In genomic region chr11:135075740-135076139, GRCh38 we compare ENCODE assay signal across 8 cellular contexts.
A peak's percentile ranks its signal among the peaks of the same experiment; 100 is the strongest.
DNase-seq lines count a peak whose midpoint lies in the region; ATAC-seq, FAIRE-seq and TF ChIP-seq lines count a peak whose summit lies in the region.

No MANE protein-coding gene starts in this region.

- TF ChIP-seq CTCF in astrocyte (IDR thresholded peaks at IDR 0.05; ENCODE audit: insufficient read depth, low read depth, low read length): peak; percentile 18

- no peaks in the 10 kb centered on the region for H3K4me1 ChIP-seq in astrocyte (ENCODE audit: insufficient read depth, low read length)

- H3K9me3 Mint-ChIP-seq in astrocyte (ENCODE audit: unreplicated experiment): no peaks in the 10 kb centered on the region
- H3K9me3 Mint-ChIP-seq in stimulated activated effector memory CD8-positive, alpha-beta T cell treated with anti-CD3 and anti-CD28 coated beads, Interleukin-12 subunit alpha, Interleukin-12 subunit beta, amount 100 ng/mL, for 72 hours: no peaks in the 10 kb centered on the region

- no peak overlapping the region for H3K4me3 Mint-ChIP-seq in astrocyte (ENCODE audit: unreplicated experiment)
- no peak overlapping the region for H3K4me3 Mint-ChIP-seq in stimulated activated effector memory CD8-positive, alpha-beta T cell treated with anti-CD3 and anti-CD28 coated beads, Interleukin-12 subunit alpha, Interleukin-12 subunit beta, amount 100 ng/mL, for 72 hours

- no peak overlapping the region for H3K4me3 ChIP-seq in astrocyte (ENCODE audit: insufficient read depth, low read depth, low read length)

- no peak overlapping the region for H3K4me2 ChIP-seq in astrocyte (ENCODE audit: low read length)

- ATAC-seq in left lobe of liver (peak; percentile 74), GM21423 (IDR thresholded peaks at IDR 0.05; ENCODE audit: unreplicated experiment) (no peak)
- ATAC-seq in stimulated activated effector memory CD8-positive, alpha-beta T cell treated with anti-CD3 and anti-CD28 coated beads, Interleukin-12 subunit alpha, Interleukin-12 subunit beta, amount 100 ng/mL, for 72 hours: peak; percentile 71

- H3K36me3 ChIP-seq in astrocyte (ENCODE audit: insufficient read depth, low read length): no peaks in the 10 kb centered on the region

- H3K4me1 Mint-ChIP-seq in astrocyte (ENCODE audit: low read depth, unreplicated experiment): peaks cover 10% of the 10 kb centered on the region
- no peaks in the 10 kb centered on the region for H3K4me1 Mint-ChIP-seq in stimulated activated effector memory CD8-positive, alpha-beta T cell treated with anti-CD3 and anti-CD28 coated beads, Interleukin-12 subunit alpha, Interleukin-12 subunit beta, amount 100 ng/mL, for 72 hours

- DNase-seq in EL: peak; percentile 1
- DNase-seq in RCC 7860 (ENCODE audit: low spot score): peak; percentile 28
- DNase-seq in astrocyte (ENCODE audit: low read depth): no peak
- peak; percentile 63 for DNase-seq in left lobe of liver (ENCODE audit: low spot score)
- peak; percentile 36 to 81 for DNase-seq in stimulated activated effector memory CD8-positive, alpha-beta T cell treated with anti-CD3 and anti-CD28 coated beads, Interleukin-12 subunit alpha, Interleukin-12 subunit beta, amount 100 ng/mL, for 72 hours (ENCODE audit: low spot score in 2 of 2)
- no peak for DNase-seq in stimulated activated naive CD4-positive, alpha-beta T cell treated with Interleukin-2 at 50 U/mL for 16 hours (lab: John Stamatoyannopoulos, UW)
- DNase-seq in NCI-H82 treated with DMSO at 0.1 percent for 48 hours (lab: John Stamatoyannopoulos, UW; ENCODE audit: unreplicated experiment): no peak

- H3K27ac Mint-ChIP-seq in astrocyte (ENCODE audit: unreplicated experiment): peak overlapping the region; percentile 41
- no peak overlapping the region for H3K27ac Mint-ChIP-seq in stimulated activated effector memory CD8-positive, alpha-beta T cell treated with anti-CD3 and anti-CD28 coated beads, Interleukin-12 subunit alpha, Interleukin-12 subunit beta, amount 100 ng/mL, for 72 hours

- H3K79me2 ChIP-seq in astrocyte (ENCODE audit: insufficient read depth, low read length): no peaks in the 10 kb centered on the region

- H3K27ac ChIP-seq in astrocyte (ENCODE audit: low read depth, low read length): no peak overlapping the region

- H3K27me3 Mint-ChIP-seq in astrocyte (ENCODE audit: low read depth, unreplicated experiment): no peaks in the 10 kb centered on the region

- no peaks in the 10 kb centered on the region for H3K27me3 ChIP-seq in astrocyte (ENCODE audit: insufficient read depth, low read length)

- FAIRE-seq in RCC 7860 (lab: Jason Lieb, UNC): no peak
- FAIRE-seq in astrocyte (lab: Jason Lieb, UNC): no peak

- no peak overlapping the region for H3K9ac ChIP-seq in astrocyte (ENCODE audit: low read length)

- no peaks in the 10 kb centered on the region for H3K36me3 Mint-ChIP-seq in astrocyte (ENCODE audit: low read depth, unreplicated experiment)
- peaks cover 6% of the 10 kb centered on the region for H3K36me3 Mint-ChIP-seq in stimulated activated effector memory CD8-positive, alpha-beta T cell treated with anti-CD3 and anti-CD28 coated beads, Interleukin-12 subunit alpha, Interleukin-12 subunit beta, amount 100 ng/mL, for 72 hours

- H2AFZ ChIP-seq in astrocyte (ENCODE audit: low read depth, low read length): no peak overlapping the region

- no peaks in the 10 kb centered on the region for H3K9me3 ChIP-seq in astrocyte (ENCODE audit: insufficient read depth, low read depth, low read length)

- H4K20me1 ChIP-seq in astrocyte (ENCODE audit: insufficient read depth, low read length): no peaks in the 10 kb centered on the region

Comparison
In these comparisons a context has a peak if more than half of its experiments do, and no peak if none do; other contexts are left out.
1. DNase-seq: peak in EL (single experiment), RCC 7860 (single experiment), left lobe of liver (single experiment) and stimulated activated effector memory CD8-positive, alpha-beta T cell treated with anti-CD3 and anti-CD28 coated beads, Interleukin-12 subunit alpha, Interleukin-12 subunit beta, amount 100 ng/mL, for 72 hours (2 of 2); none in astrocyte (single experiment), stimulated activated naive CD4-positive, alpha-beta T cell treated with Interleukin-2 at 50 U/mL for 16 hours (single experiment) and NCI-H82 treated with DMSO at 0.1 percent for 48 hours (single experiment).